In the genomic region with DNA sequence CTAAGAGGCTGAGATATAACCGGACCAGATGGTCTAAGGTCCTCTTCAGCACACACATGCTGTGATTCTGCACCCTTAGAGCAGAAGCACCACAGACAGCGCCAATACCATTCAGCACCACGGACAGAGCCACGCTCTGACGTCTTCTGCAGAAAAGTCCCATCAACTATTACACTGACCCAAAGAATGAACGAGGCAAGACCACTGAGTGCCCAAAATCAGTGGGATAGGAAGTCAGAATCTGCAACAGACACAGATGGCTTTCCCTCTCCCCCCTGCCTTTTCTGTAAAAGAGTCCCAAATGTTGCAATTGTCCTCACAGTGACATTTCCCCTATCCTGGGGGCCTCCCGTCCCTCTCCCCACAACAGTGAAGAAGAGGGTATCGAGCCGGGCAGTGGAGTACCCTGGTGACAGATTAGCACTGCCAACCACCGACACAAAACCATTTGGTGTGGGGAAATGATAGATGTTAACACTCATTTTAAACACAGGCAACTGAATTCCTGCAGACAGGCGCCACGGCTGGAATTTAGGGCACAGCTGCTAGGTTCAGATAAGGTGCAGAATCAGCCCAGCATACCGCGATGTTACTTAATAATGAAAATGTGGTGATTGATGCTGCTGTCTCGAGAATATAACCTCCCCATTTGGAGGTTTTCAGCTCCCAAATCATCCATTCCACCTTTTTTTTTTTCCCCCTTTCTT, we compare ENCODE assay signal across 8 cellular contexts.
DNase-seq lines count a peak whose midpoint lies in the region; ATAC-seq, FAIRE-seq and TF ChIP-seq lines count a peak whose summit lies in the region.

No MANE protein-coding gene starts in this region.

- TF ChIP-seq RAD21 in GM12878 (IDR thresholded peaks at IDR 0.05; ENCODE audit: insufficient read depth, low read depth, low read length) (no peak), HepG2 (CRISPR knock-in tag; IDR thresholded peaks at IDR 0.05) (no peak)

- H3K36me3 ChIP-seq in GM23248 (ENCODE audit: low read depth) (no peaks in the 10 kb centered on the region), GM12878 (ENCODE audit: control insufficient read depth in 2 of 2, insufficient read depth in 2 of 2, low read length in 1 of 2) (no peaks in the 10 kb centered on the region), HepG2 (replicated peaks in 1 of 2; ENCODE audit: control insufficient read depth in 1 of 2, insufficient read depth in 2 of 2, low read length in 2 of 2) (no peaks in the 10 kb centered on the region), gastroesophageal sphincter (no peaks in the 10 kb centered on the region)

- RAD21 ChIA-PET in GM12878 (lab: Charles Lee; ENCODE audit: unreplicated experiment) = no interaction called here

- TF ChIP-seq CTCF in GM12878 (IDR thresholded peaks at IDR 0.05 in 2 of 3, conservative IDR thresholded peaks at IDR 0.05 in 1 of 3; ENCODE audit: control insufficient read depth in 2 of 3, extremely low read depth in 1 of 3, insufficient read depth in 1 of 3, low read depth in 3 of 3, low read length in 3 of 3) (no peak), HepG2 (CRISPR knock-in tag; IDR thresholded peaks at IDR 0.05) (no peak), gastroesophageal sphincter (IDR thresholded peaks at IDR 0.05) (no peak)

- FAIRE-seq in GM12878 (lab: Jason Lieb, UNC) (no peak), HepG2 (lab: Jason Lieb, UNC) (peak; percentile 89)

- no peak for TF ChIP-seq EP300 in GM12878 (IDR thresholded peaks at IDR 0.05; ENCODE audit: borderline replicate concordance in 1 of 2, control insufficient read depth in 1 of 2, low read depth in 2 of 2, low read length in 2 of 2)
- TF ChIP-seq EP300 in HepG2 (IDR thresholded peaks at IDR 0.05; ENCODE audit: low read depth in 2 of 2, low read length in 2 of 2) = no peak
- TF ChIP-seq EP300 in HepG2 (CRISPR knock-in tag; IDR thresholded peaks at IDR 0.05; ENCODE audit: borderline replicate concordance) = peak; percentile 88
- no peak for TF ChIP-seq EP300 in gastroesophageal sphincter (IDR thresholded peaks at IDR 0.05)

- POLR2A ChIA-PET in GM12878 (lab: Charles Lee) (no interaction called here), HepG2 (lab: Yijun Ruan, JAX) (no interaction called here)

- no peaks in the 10 kb centered on the region for H3F3A ChIP-seq in GM23248 (ENCODE audit: insufficient read depth)

- no TSS peak for BruUV-seq in GM12878 (replicated peaks; lab: Mats Ljungman, UMichigan)
- BruUV-seq in HepG2 (replicated peaks; lab: Mats Ljungman, UMichigan) = no TSS peak

- H3K9me2 ChIP-seq in GM23248 (ENCODE audit: insufficient read depth) = no peaks in the 10 kb centered on the region

- H3K79me2 ChIP-seq in GM23248 (ENCODE audit: insufficient read depth) (no peaks in the 10 kb centered on the region), GM12878 (ENCODE audit: control insufficient read depth, insufficient read depth, low read length) (no peaks in the 10 kb centered on the region), HepG2 (ENCODE audit: insufficient read depth, low read length) (no peaks in the 10 kb centered on the region)

- DNase-seq in GM23248 = peak; percentile 63
- peak; percentile 77 for DNase-seq in NCI-H524 treated with DMSO at 0.1 percent for 48 hours (lab: John Stamatoyannopoulos, UW)
- no peak for DNase-seq in GM12878 (ENCODE audit: low read depth, low spot score)
- peak; percentile 61 for DNase-seq in HepG2 (ENCODE audit: low spot score)
- no peak for DNase-seq in NCI-H526 (lab: John Stamatoyannopoulos, UW)

- H3K9me3 ChIP-seq in GM23248 (ENCODE audit: low read depth) (no peaks in the 10 kb centered on the region), GM12878 (replicated peaks; ENCODE audit: control insufficient read depth, insufficient read depth, low read length) (no peaks in the 10 kb centered on the region), HepG2 (ENCODE audit: low read length) (no peaks in the 10 kb centered on the region), gastroesophageal sphincter (no peaks in the 10 kb centered on the region)

- SMC1A ChIA-PET in GM12878 (lab: Charles Lee; ENCODE audit: uncharacterized antibody, unreplicated experiment) = no interaction called here

- CTCF ChIA-PET in GM12878 (lab: Yijun Ruan, JAX) = no interaction called here
- CTCF ChIA-PET in HepG2 (lab: Yijun Ruan, JAX; ENCODE audit: low intra/inter-chr PET ratio, low total read pairs) = no interaction called here

- intact Hi-C loops in GM12878 (cut with micrococcal nuclease; ENCODE audit: unreplicated experiment) (no loop called here), HepG2 (cut with micrococcal nuclease; ENCODE audit: unreplicated experiment) (no loop called here)

- WGBS in GM23248 (ENCODE audit: low coverage in 1 of 2, low lambda C conversion rate in 2 of 2, missing lambda C conversion rate in 2 of 2), 2 experiments = 21 to 27% methylated on average over 15 of the region's 15 CpGs
- 16% methylated on average over 15 of the region's 15 CpGs for WGBS in GM12878 (ENCODE audit: insufficient coverage, insufficient replicate concordance, low lambda C conversion rate, missing lambda C conversion rate)
- WGBS in HepG2 (ENCODE audit: low lambda C conversion rate) = 26% methylated on average over 15 of the region's 15 CpGs
- 16 to 17% methylated on average over 8 to 10 of the region's 15 CpGs for WGBS in gastroesophageal sphincter (ENCODE audit: low coverage in 1 of 2), 2 donors

- H3K27me3 ChIP-seq in GM23248 (replicated peaks; ENCODE audit: insufficient read depth) (peaks cover 18% of the 10 kb centered on the region; the same call in 1 of the 2 replicates), GM12878 (replicated peaks in 1 of 2; ENCODE audit: control insufficient read depth in 2 of 2, insufficient read depth in 2 of 2, low read length in 1 of 2) (no peaks in the 10 kb centered on the region; a peak in 1 of 4 replicates), HepG2 (ENCODE audit: control insufficient read depth in 1 of 2, insufficient read depth in 2 of 2, low read length in 2 of 2) (no peaks in the 10 kb centered on the region), gastroesophageal sphincter (peaks cover 88% of the 10 kb centered on the region)

- H3K4me1 ChIP-seq in GM23248 (ENCODE audit: insufficient read depth) (no peaks in the 10 kb centered on the region), GM12878 (ENCODE audit: control insufficient read depth, insufficient read depth, low read length) (no peaks in the 10 kb centered on the region), HepG2 (ENCODE audit: insufficient read depth, low read length) (peaks cover 15% of the 10 kb centered on the region), gastroesophageal sphincter (no peaks in the 10 kb centered on the region)

- H3K9ac ChIP-seq in GM23248 (no peak overlapping the region), GM12878 (ENCODE audit: control insufficient read depth, insufficient read depth, low read length) (no peak overlapping the region), HepG2 (ENCODE audit: insufficient read depth, low read depth, low read length) (no peak overlapping the region)

- H4K20me1 ChIP-seq in GM23248 (ENCODE audit: insufficient read depth) (no peaks in the 10 kb centered on the region), GM12878 (ENCODE audit: control insufficient read depth, insufficient read depth) (no peaks in the 10 kb centered on the region), HepG2 (ENCODE audit: insufficient read depth, low read length) (peaks cover 4% of the 10 kb centered on the region; the same call in 1 of the 2 replicates)

- TF ChIP-seq POLR2A in GM12878 (IDR thresholded peaks at IDR 0.05; ENCODE audit: low read depth, low read length) (no peak), HepG2 (IDR thresholded peaks at IDR 0.05; ENCODE audit: insufficient read depth in 1 of 2, low read depth in 2 of 2, low read length in 2 of 2) (no peak), gastroesophageal sphincter (IDR thresholded peaks at IDR 0.05) (no peak)

- ATAC-seq in GM12878 (peak; percentile 66), HepG2 (peak; percentile 73), GM19463 (IDR thresholded peaks at IDR 0.05; ENCODE audit: unreplicated experiment) (no peak), GM21786 (IDR thresholded peaks at IDR 0.05; ENCODE audit: unreplicated experiment) (no peak), gastroesophageal sphincter (no peak)

- H3K27ac ChIP-seq in GM23248 = no peak overlapping the region
- no peak overlapping the region for H3K27ac ChIP-seq in GM12878 (ENCODE audit: control insufficient read depth, insufficient read depth)
- H3K27ac ChIP-seq in HepG2 (ENCODE audit: extremely low read length, insufficient read depth, low read length) = no peak overlapping the region
- H3K27ac ChIP-seq in gastroesophageal sphincter = no peak overlapping the region

- no peak overlapping the region for H3K4me2 ChIP-seq in GM23248 (ENCODE audit: unreplicated experiment)
- no peak overlapping the region for H3K4me2 ChIP-seq in GM12878 (ENCODE audit: control insufficient read depth, insufficient read depth)
- no peak overlapping the region for H3K4me2 ChIP-seq in HepG2 (ENCODE audit: low read depth, low read length)

- in situ Hi-C loops in GM23248 (cut with MboI) (no loop called here), GM12878 (cut with MboI) (no loop called here), HepG2 (cut with HindIII; ENCODE audit: extremely low pct_ligation_motif_present, low pct_unique_long_range_greater_than_20kb) (no loop called here)

- no peak overlapping the region for H2AFZ ChIP-seq in GM23248
- no peak overlapping the region for H2AFZ ChIP-seq in GM12878 (ENCODE audit: control insufficient read depth, low read depth, low read length)
- H2AFZ ChIP-seq in HepG2 (ENCODE audit: low read length) = no peak overlapping the region

- H3K4me3 ChIP-seq in GM23248 (no peak overlapping the region), GM12878 (no peak overlapping the region), HepG2 (replicated peaks in 1 of 3; ENCODE audit: insufficient read depth in 1 of 3, low read depth in 2 of 3, low read length in 3 of 3) (no peak overlapping the region), gastroesophageal sphincter (no peak overlapping the region)

TF ChIP-seq in GM12878, 131 proteins besides CTCF, POLR2A, EP300 and RAD21 (continues in another document):
- TF ChIP-seq SREBF1 (IDR thresholded peaks at IDR 0.05; ENCODE audit: low read length) = peak; percentile 92

TF ChIP-seq in HepG2, 621 proteins besides CTCF, POLR2A, EP300 and RAD21 (continues in another document):
- TF ChIP-seq ZNF652 (CRISPR knock-in tag; IDR thresholded peaks at IDR 0.05; ENCODE audit: borderline replicate concordance, low read depth) (peak; percentile 82), JUND (CRISPR knock-in tag; IDR thresholded peaks at IDR 0.05) (peak; percentile 91), NR2F2 (IDR thresholded peaks at IDR 0.05; ENCODE audit: borderline replicate concordance, low read depth) (no peak), ZNF446 (CRISPR knock-in tag; IDR thresholded peaks at IDR 0.05) (peak; percentile 100), MYNN (CRISPR knock-in tag; IDR thresholded peaks at IDR 0.05; ENCODE audit: low read depth) (peak; percentile 99)

Comparison
In these comparisons a context has a peak if more than half of its experiments do, and no peak if none do; other contexts are left out.
1. DNase-seq: peak in GM23248 (single experiment), NCI-H524 treated with DMSO at 0.1 percent for 48 hours (single experiment) and HepG2 (single experiment); none in GM12878 (single experiment) and NCI-H526 (0 of 2).
2. ATAC-seq: peak in GM12878 (single experiment) and HepG2 (single experiment); none in GM19463 (single experiment), GM21786 (single experiment) and gastroesophageal sphincter (single experiment).